In genomic region chr5:74113987-74114386, GRCh38 we compare ENCODE assay signal across 20 cellular contexts.
DNase-seq lines count a peak whose midpoint lies in the region; ATAC-seq, FAIRE-seq and TF ChIP-seq lines count a peak whose summit lies in the region.
"Had no signal": no experiment of that assay in that cellular context is flagged by ENCODE, and none has a peak within 500 bp of the region (broad histone marks: within the 10 kb centered on the region; RNA-seq: fewer than 3 reads in every experiment).

No MANE protein-coding gene starts in this region.

- H3K27me3 ChIP-seq in MM.1S (replicated peaks; ENCODE audit: insufficient read depth, low read length), result no peaks in the 10 kb centered on the region
- H3K27me3 ChIP-seq in mesendoderm (ENCODE audit: insufficient read depth, low read length, poor library complexity), result no peaks in the 10 kb centered on the region
- no peaks in the 10 kb centered on the region for H3K27me3 ChIP-seq in neural cell (ENCODE audit: insufficient read depth, low read depth, low read length)
- H3K27me3 ChIP-seq: BLaER1 treated with 17β-estradiol and CSF1 and Interleukin-3, amounts not matched to agents 10 nM and 100 nM had no signal

- WGBS in A549 (ENCODE audit: missing lambda C conversion rate), result 11% methylated on average over 2 of the region's 2 CpGs
- no CpG with 5 or more reads among the region's 2 CpGs for WGBS in mesendoderm (ENCODE audit: extremely low coverage, insufficient coverage, low lambda C conversion rate)

- H2BK5ac ChIP-seq in mesendoderm (ENCODE audit: low read length), result no peak overlapping the region

- no peak overlapping the region for H3K18ac ChIP-seq in mesendoderm (ENCODE audit: low read length)

- no peak overlapping the region for H3K9ac ChIP-seq in MM.1S (ENCODE audit: low read length)
- no peak overlapping the region for H3K9ac ChIP-seq in mesendoderm (ENCODE audit: low read length)
- H3K9ac ChIP-seq in neural cell (ENCODE audit: low read length), result no peak overlapping the region
- H3K9ac ChIP-seq: BLaER1 treated with 17β-estradiol and CSF1 and Interleukin-3, amounts not matched to agents 10 nM and 100 nM had no signal

- DNase-seq in A549 (ENCODE audit: low read depth in 1 of 2, low spot score in 1 of 2) (no peak), MM.1S (peak; percentile 69), mesendoderm (no peak), GM19239 (ENCODE audit: insufficient read length, low spot score) (no peak), pons (ENCODE audit: low spot score) (no peak)
- no peak for DNase-seq in stimulated activated CD4-positive, alpha-beta T cell treated with anti-CD3 and anti-CD28 coated beads, Interleukin-4, amount 100 ng/mL, for 4 hours
- DNase-seq: 8988T; Calu3; CD8-positive, alpha-beta T cell; DND-41; EL; GOT3; H7; HFFc6 had no signal

- no peak overlapping the region for H2AK5ac ChIP-seq in mesendoderm (ENCODE audit: low read length)

- no peak for ATAC-seq in A549
- no peak for ATAC-seq in GM19328 (IDR thresholded peaks at IDR 0.05; ENCODE audit: unreplicated experiment)
- ATAC-seq: CD8-positive, alpha-beta T cell; GM12878; HCT116 had no signal

- POLR2A ChIA-PET in A549 (lab: Yijun Ruan, JAX), result no interaction called here

- H3K9me3 ChIP-seq in A549, result no peaks in the 10 kb centered on the region
- no peaks in the 10 kb centered on the region for H3K9me3 ChIP-seq in MM.1S (replicated peaks; ENCODE audit: insufficient read depth, low read length)
- H3K9me3 ChIP-seq in neural cell (ENCODE audit: low read length), result no peaks in the 10 kb centered on the region

- H3K4ac ChIP-seq in mesendoderm (ENCODE audit: low read depth, low read length), result no peak overlapping the region

- TF ChIP-seq POLR2A in A549 (IDR thresholded peaks at IDR 0.05; ENCODE audit: low read length), result no peak

- TF ChIP-seq CTCF in A549 (IDR thresholded peaks at IDR 0.05), result no peak
- TF ChIP-seq CTCF in MM.1S (IDR thresholded peaks at IDR 0.05; ENCODE audit: low read length), result no peak
- no peak for TF ChIP-seq CTCF in neural cell (IDR thresholded peaks at IDR 0.05; ENCODE audit: poor library complexity, severe bottlenecking)

- no peak overlapping the region for H3K23ac ChIP-seq in mesendoderm (ENCODE audit: low read length)

- TF ChIP-seq RAD21 in A549 (conservative IDR thresholded peaks at IDR 0.05 in 1 of 2, IDR thresholded peaks at IDR 0.05 in 1 of 2) (no peak), neural cell (conservative IDR thresholded peaks at IDR 0.05) (peak; percentile 11)

- H4K5ac ChIP-seq in mesendoderm (ENCODE audit: low read length), result no peak overlapping the region

- H2AFZ ChIP-seq in MM.1S (ENCODE audit: low read length) (no peak overlapping the region), neural cell (ENCODE audit: low read depth, low read length) (no peak overlapping the region)

- no peak overlapping the region for H3K27ac ChIP-seq in A549
- H3K27ac ChIP-seq in MM.1S (ENCODE audit: low read length), result no peak overlapping the region
- H3K27ac ChIP-seq in mesendoderm (ENCODE audit: low read depth, low read length), result no peak overlapping the region
- H3K27ac ChIP-seq in neural cell (ENCODE audit: low read length), result peak overlapping the region; percentile 52
- H3K27ac ChIP-seq: BLaER1 treated with 17β-estradiol and CSF1 and Interleukin-3, amounts not matched to agents 10 nM and 100 nM; HL-60 had no signal

- no peak overlapping the region for H4K8ac ChIP-seq in mesendoderm (ENCODE audit: low read depth, low read length)

- no peak overlapping the region for H3K4me2 ChIP-seq in A549
- H3K4me2 ChIP-seq in MM.1S (ENCODE audit: low read depth, low read length), result no peak overlapping the region
- no peak overlapping the region for H3K4me2 ChIP-seq in mesendoderm (ENCODE audit: low read length)
- H3K4me2 ChIP-seq in neural cell (ENCODE audit: low read length), result peak overlapping the region; percentile 22
- H3K4me2 ChIP-seq: BLaER1 treated with 17β-estradiol and CSF1 and Interleukin-3, amounts not matched to agents 10 nM and 100 nM had no signal

- peak overlapping the region; percentile 3 for H2BK15ac ChIP-seq in mesendoderm (replicated peaks; ENCODE audit: low read depth)

- H4K20me1 ChIP-seq in MM.1S (ENCODE audit: insufficient read depth, low read length) (no peaks in the 10 kb centered on the region), neural cell (ENCODE audit: insufficient read depth) (no peaks in the 10 kb centered on the region)
- H4K20me1 ChIP-seq: BLaER1 treated with 17β-estradiol and CSF1 and Interleukin-3, amounts not matched to agents 10 nM and 100 nM had no signal

- no peaks in the 10 kb centered on the region for H3K9me2 ChIP-seq in MM.1S (replicated peaks; ENCODE audit: insufficient read depth, low read length)
- H3K9me2 ChIP-seq in neural cell (ENCODE audit: insufficient read depth, low read length), result no peaks in the 10 kb centered on the region

- H3F3A ChIP-seq in MM.1S (ENCODE audit: insufficient read depth, low read length) (no peaks in the 10 kb centered on the region), neural cell (ENCODE audit: insufficient read depth, low read length, poor library complexity, severe bottlenecking) (no peaks in the 10 kb centered on the region)

- TF ChIP-seq EP300 in A549 (IDR thresholded peaks at IDR 0.05), result no peak
- TF ChIP-seq EP300 in neural cell (conservative IDR thresholded peaks at IDR 0.05; ENCODE audit: poor library complexity, severe bottlenecking), result no peak

- H3K79me1 ChIP-seq in mesendoderm (ENCODE audit: low read length), result no peaks in the 10 kb centered on the region

- CTCF ChIA-PET in A549 (lab: Yijun Ruan, JAX), result interaction anchor here (1.1 kb wide), 1 partner anchor 526 kb away, joined by 3 read pairs; the partner anchor contains the start of gene ENC1

- H3K36me3 ChIP-seq in MM.1S (replicated peaks; ENCODE audit: insufficient read depth, low read length), result no peaks in the 10 kb centered on the region
- no peaks in the 10 kb centered on the region for H3K36me3 ChIP-seq in mesendoderm (ENCODE audit: control insufficient read depth, insufficient read depth, low read length)
- no peaks in the 10 kb centered on the region for H3K36me3 ChIP-seq in neural cell (ENCODE audit: insufficient read depth, low read length)
- H3K36me3 ChIP-seq: BLaER1 treated with 17β-estradiol and CSF1 and Interleukin-3, amounts not matched to agents 10 nM and 100 nM had no signal

- H3K79me2 ChIP-seq in MM.1S (ENCODE audit: low read length) (no peaks in the 10 kb centered on the region), mesendoderm (ENCODE audit: control insufficient read depth, insufficient read depth, low read length) (no peaks in the 10 kb centered on the region), neural cell (replicated peaks; ENCODE audit: insufficient read depth, low read length) (no peaks in the 10 kb centered on the region)

- no peak overlapping the region for H3K56ac ChIP-seq in mesendoderm (ENCODE audit: low read length)

- H3K4me3 ChIP-seq in A549 (no peak overlapping the region), MM.1S (ENCODE audit: low read length) (no peak overlapping the region), mesendoderm (ENCODE audit: low read length) (no peak overlapping the region), neural cell (ENCODE audit: low read length) (peak overlapping the region; percentile 33)
- H3K4me3 ChIP-seq: BLaER1 treated with 17β-estradiol and CSF1 and Interleukin-3, amounts not matched to agents 10 nM and 100 nM; GM12878 had no signal

- H3K4me1 ChIP-seq in A549 (0 out of 3 replicates have a peak, but pooled peaks cover 3% of the 10 kb centered on the region), MM.1S (ENCODE audit: low read length) (peaks cover 6% of the 10 kb centered on the region), mesendoderm (ENCODE audit: control insufficient read depth, low read depth, low read length) (peaks cover 3% of the 10 kb centered on the region)
- H3K4me1 ChIP-seq: BLaER1 treated with 17β-estradiol and CSF1 and Interleukin-3, amounts not matched to agents 10 nM and 100 nM had no signal

- FAIRE-seq in A549 (lab: Jason Lieb, UNC), result no peak
- FAIRE-seq in GM19239 (lab: Jason Lieb, UNC), result no peak
- FAIRE-seq: GM12878 had no signal

- no peak overlapping the region for H2BK120ac ChIP-seq in mesendoderm (ENCODE audit: low read depth, low read length)

TF ChIP-seq in A549, 52 proteins besides CTCF, POLR2A, EP300 and RAD21:
- TF ChIP-seq HES2 (IDR thresholded peaks at IDR 0.05) (no peak), MAFK (IDR thresholded peaks at IDR 0.05; ENCODE audit: partially characterized antibody) (peak; percentile 40)

TF ChIP-seq in neural cell, 6 proteins besides CTCF, POLR2A, EP300 and RAD21:
- TF ChIP-seq TAF1 (IDR thresholded peaks at IDR 0.05; ENCODE audit: low read depth), result no peak
- no peak for TF ChIP-seq SMC3 (conservative IDR thresholded peaks at IDR 0.05; ENCODE audit: poor library complexity)
- no peak for TF ChIP-seq REST (IDR thresholded peaks at IDR 0.05; ENCODE audit: borderline replicate concordance)
- no peak for TF ChIP-seq MXI1 (conservative IDR thresholded peaks at IDR 0.05; ENCODE audit: poor library complexity, severe bottlenecking)
- TF ChIP-seq POLR2AphosphoS5 (IDR thresholded peaks at IDR 0.05), result no peak
- TF ChIP-seq EZH2 (IDR thresholded peaks at IDR 0.05; ENCODE audit: borderline replicate concordance, insufficient read depth, low read length, poor library complexity, severe bottlenecking), result no peak
